Comparison of ENCODE assay signal across 1 cellular context in the genomic region with DNA sequence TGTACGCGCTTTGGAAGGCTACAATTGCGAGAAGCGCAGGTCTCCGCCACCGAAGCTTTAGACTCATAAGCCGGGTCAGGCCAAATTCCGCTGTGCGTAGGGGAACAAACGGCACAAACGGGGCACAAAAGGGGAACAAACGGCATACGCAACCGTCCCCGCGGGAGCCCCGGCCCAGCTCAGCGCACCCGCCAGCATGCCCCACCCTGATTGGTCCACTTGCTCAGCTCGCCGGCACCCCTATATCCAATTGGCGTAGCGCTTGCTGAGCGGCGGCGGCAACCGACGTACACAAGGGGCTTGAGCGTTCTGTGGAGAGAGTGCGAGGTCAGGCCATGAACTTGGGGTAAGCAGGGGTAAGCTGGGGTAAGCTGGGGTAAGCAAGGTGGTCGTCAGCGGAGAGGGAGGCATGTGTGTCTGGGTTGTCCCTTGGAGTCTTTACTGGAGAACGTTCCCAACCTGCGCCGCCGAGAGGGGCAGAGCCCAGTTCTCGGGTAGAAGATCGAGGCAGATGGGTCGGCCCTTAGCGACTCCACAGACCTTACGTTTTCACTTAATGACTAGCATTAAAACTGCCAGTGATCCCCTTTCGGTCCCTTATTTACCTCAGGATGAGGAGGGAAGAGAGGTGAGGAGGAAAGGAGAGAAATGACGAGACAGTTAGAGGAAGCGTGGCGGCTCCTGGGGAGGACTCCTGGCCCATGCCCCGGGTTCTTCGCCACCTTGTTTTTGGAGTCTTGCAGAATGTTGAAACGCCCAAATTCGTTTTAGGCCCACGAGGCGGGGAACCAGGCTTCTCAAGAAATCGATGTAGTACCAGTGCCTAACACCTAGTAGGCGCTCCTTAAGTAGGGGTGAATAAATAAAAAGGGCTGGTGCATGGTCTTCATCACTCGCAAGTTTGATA.
TF ChIP-seq lines count a peak whose summit lies in the region.

A gene (plus strand): TSS at position 268 of the 907 bp plus-strand sequence. CDS start 68 bp downstream, at position 336.

TF ChIP-seq in GM12878, 131 proteins besides CTCF, POLR2A, EP300 and RAD21 (continued from another document):
- TF ChIP-seq, protein P1, sequence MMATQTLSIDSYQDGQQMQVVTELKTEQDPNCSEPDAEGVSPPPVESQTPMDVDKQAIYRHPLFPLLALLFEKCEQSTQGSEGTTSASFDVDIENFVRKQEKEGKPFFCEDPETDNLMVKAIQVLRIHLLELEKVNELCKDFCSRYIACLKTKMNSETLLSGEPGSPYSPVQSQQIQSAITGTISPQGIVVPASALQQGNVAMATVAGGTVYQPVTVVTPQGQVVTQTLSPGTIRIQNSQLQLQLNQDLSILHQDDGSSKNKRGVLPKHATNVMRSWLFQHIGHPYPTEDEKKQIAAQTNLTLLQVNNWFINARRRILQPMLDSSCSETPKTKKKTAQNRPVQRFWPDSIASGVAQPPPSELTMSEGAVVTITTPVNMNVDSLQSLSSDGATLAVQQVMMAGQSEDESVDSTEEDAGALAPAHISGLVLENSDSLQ (IDR thresholded peaks at IDR 0.05), result peak; percentile 37; the same call in 1 of the 2 replicates
- TF ChIP-seq EED (IDR thresholded peaks at IDR 0.05; ENCODE audit: low read depth), result no peak
- TF ChIP-seq BRCA1 (IDR thresholded peaks at IDR 0.05; ENCODE audit: low read depth, low read length), result no peak
- peak; percentile 33; the same call in 1 of the 2 replicates for TF ChIP-seq SMAD5 (IDR thresholded peaks at IDR 0.05; ENCODE audit: low read depth)
- TF ChIP-seq CREB1 (IDR thresholded peaks at IDR 0.05; ENCODE audit: low read depth), result peak; percentile 41; the same call in 1 of the 2 replicates
- TF ChIP-seq SREBF1 (IDR thresholded peaks at IDR 0.05; ENCODE audit: low read length), result no peak
- peak in 1 of 2 experiments; percentile 37; a peak in 1 of 4 replicates for TF ChIP-seq BHLHE40 (IDR thresholded peaks at IDR 0.05; ENCODE audit: borderline replicate concordance in 1 of 2, low read depth in 2 of 2, low read length in 1 of 2)
- TF ChIP-seq ZNF384 (IDR thresholded peaks at IDR 0.05; ENCODE audit: borderline replicate concordance, low read depth, low read length), result no peak
- no peak for TF ChIP-seq RAD51 (IDR thresholded peaks at IDR 0.05)
- 0 out of 2 replicates have a peak, but pooled peaks have one; percentile 59 for TF ChIP-seq LARP7 (IDR thresholded peaks at IDR 0.05)
- TF ChIP-seq ZBED1 (IDR thresholded peaks at IDR 0.05; ENCODE audit: borderline replicate concordance), result no peak
- TF ChIP-seq, protein P2, sequence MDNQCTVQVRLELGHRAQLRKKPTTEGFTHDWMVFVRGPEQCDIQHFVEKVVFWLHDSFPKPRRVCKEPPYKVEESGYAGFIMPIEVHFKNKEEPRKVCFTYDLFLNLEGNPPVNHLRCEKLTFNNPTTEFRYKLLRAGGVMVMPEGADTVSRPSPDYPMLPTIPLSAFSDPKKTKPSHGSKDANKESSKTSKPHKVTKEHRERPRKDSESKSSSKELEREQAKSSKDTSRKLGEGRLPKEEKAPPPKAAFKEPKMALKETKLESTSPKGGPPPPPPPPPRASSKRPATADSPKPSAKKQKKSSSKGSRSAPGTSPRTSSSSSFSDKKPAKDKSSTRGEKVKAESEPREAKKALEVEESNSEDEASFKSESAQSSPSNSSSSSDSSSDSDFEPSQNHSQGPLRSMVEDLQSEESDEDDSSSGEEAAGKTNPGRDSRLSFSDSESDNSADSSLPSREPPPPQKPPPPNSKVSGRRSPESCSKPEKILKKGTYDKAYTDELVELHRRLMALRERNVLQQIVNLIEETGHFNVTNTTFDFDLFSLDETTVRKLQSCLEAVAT (IDR thresholded peaks at IDR 0.05), result peak; percentile 64
- peak; percentile 73; the same call in 2 of the 3 replicates for TF ChIP-seq POU2F2 (IDR thresholded peaks at IDR 0.05; ENCODE audit: borderline replicate concordance, low read depth, low read length)
- TF ChIP-seq MYB (IDR thresholded peaks at IDR 0.05; ENCODE audit: borderline replicate concordance, low read depth, low read length), result no peak
- TF ChIP-seq, protein P3, sequence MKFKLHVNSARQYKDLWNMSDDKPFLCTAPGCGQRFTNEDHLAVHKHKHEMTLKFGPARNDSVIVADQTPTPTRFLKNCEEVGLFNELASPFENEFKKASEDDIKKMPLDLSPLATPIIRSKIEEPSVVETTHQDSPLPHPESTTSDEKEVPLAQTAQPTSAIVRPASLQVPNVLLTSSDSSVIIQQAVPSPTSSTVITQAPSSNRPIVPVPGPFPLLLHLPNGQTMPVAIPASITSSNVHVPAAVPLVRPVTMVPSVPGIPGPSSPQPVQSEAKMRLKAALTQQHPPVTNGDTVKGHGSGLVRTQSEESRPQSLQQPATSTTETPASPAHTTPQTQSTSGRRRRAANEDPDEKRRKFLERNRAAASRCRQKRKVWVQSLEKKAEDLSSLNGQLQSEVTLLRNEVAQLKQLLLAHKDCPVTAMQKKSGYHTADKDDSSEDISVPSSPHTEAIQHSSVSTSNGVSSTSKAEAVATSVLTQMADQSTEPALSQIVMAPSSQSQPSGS (IDR thresholded peaks at IDR 0.05; ENCODE audit: low read length), result no peak
- no peak for TF ChIP-seq FOXM1 (IDR thresholded peaks at IDR 0.05; ENCODE audit: low read depth, low read length)
- TF ChIP-seq, protein P4, sequence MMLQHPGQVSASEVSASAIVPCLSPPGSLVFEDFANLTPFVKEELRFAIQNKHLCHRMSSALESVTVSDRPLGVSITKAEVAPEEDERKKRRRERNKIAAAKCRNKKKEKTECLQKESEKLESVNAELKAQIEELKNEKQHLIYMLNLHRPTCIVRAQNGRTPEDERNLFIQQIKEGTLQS (IDR thresholded peaks at IDR 0.05; ENCODE audit: borderline replicate concordance, extremely low read depth, low read depth, low read length), result no peak
- TF ChIP-seq PAX8 (IDR thresholded peaks at IDR 0.05), result no peak
